Comparison of ENCODE assay signal across 8 cellular contexts in the genomic region with DNA sequence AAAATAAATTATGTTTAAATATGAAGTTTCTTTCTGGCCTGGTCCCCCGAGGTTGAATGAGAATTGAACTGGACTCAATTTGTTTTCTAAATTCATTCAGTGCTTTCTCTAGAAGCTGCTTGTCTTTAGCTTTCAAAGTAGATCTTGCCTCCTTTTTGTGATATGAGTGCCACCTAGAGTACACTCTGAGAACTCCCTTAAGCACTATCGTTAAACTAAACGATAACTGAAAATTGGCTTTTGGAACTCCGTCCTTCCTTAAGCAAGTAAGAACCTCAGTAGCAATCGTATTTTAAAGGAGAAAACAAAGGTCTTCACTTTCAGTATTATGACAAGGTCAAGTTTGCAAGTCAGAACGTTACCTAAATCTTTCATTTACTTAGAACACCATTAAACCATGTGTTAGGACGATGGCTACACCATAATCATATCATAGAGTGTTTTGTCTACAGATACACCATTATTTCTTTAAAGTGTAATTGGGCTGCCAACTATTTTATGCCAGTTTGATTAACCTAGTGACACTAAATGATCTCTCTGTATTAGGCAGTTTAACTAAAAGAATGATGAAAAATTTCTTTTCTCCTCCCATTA.
DNase-seq lines count a peak whose midpoint lies in the region; ATAC-seq and TF ChIP-seq lines count a peak whose summit lies in the region.

No MANE protein-coding gene starts in this region.

- H3K9me3 Mint-ChIP-seq in activated naive CD4-positive, alpha-beta T cell treated with anti-CD3 and anti-CD28 coated beads, Interleukin-2, amount 10 ng/mL, durations not matched to agents 7 days and 5 days = no peaks in the 10 kb centered on the region

- H4K8ac ChIP-seq in mesenchymal stem cell (ENCODE audit: low read length) = no peak overlapping the region

- CTCF ChIA-PET in PC-9 (lab: Charles Lee) = interaction anchor here (0.5 to 1.7 kb wide), 9 partner anchors 232 to 1149 kb away, joined by 3 to 15 read pairs (median 5); no protein-coding TSS in a partner anchor
- CTCF ChIA-PET in activated naive CD4-positive, alpha-beta T cell treated with anti-CD3 and anti-CD28 coated beads, Interleukin-2, amount 10 ng/mL, durations not matched to agents 7 days and 5 days (lab: Charles Lee) = interaction anchor here (0.6 to 6.0 kb wide), 21 partner anchors 10 to 883 kb away, joined by 3 to 49 read pairs (median 4); no protein-coding TSS in a partner anchor

- H2BK5ac ChIP-seq in mesenchymal stem cell (ENCODE audit: low read depth, low read length, poor library complexity, severe bottlenecking) = no peak overlapping the region

- H3K4me3 ChIP-seq in LNCaP clone FGC (ENCODE audit: low read depth, low read length) (no peak overlapping the region), PC-9 (no peak overlapping the region), mesenchymal stem cell (ENCODE audit: insufficient read depth in 1 of 2, low read depth in 1 of 2, low read length in 2 of 2) (no peak overlapping the region)

- 2% methylated on average over 5 of the region's 7 CpGs for WGBS in mesenchymal stem cell

- DNase-seq in GM03348 (ENCODE audit: low spot score) (peak; percentile 54), LNCaP clone FGC (ENCODE audit: low read depth) (peak; percentile 36), PC-9 (peak in 1 of 2 experiments; percentile 61), dedifferentiated amniotic fluid mesenchymal stem cell (ENCODE audit: extremely low spot score) (peak; percentile 80), mesenchymal stem cell (peak; percentile 56)
- no peak for DNase-seq in activated naive CD4-positive, alpha-beta T cell treated with anti-CD3 and anti-CD28 coated beads, Interleukin-2, amount 10 ng/mL, durations not matched to agents 7 days and 5 days

- H3K4me2 ChIP-seq in PC-9 (peak overlapping the region; percentile 46), mesenchymal stem cell (ENCODE audit: low read length, poor library complexity, severe bottlenecking) (no peak overlapping the region)

- no peak overlapping the region for H3K18ac ChIP-seq in mesenchymal stem cell (ENCODE audit: low read depth in 1 of 2, low read length in 2 of 2)

- BruUV-seq in PC-9 (replicated peaks; lab: Mats Ljungman, UMichigan) = no TSS peak

- H3K79me2 ChIP-seq in PC-9 (ENCODE audit: low read depth) = no peaks in the 10 kb centered on the region

- POLR2A ChIA-PET in PC-9 (lab: Charles Lee; ENCODE audit: unreplicated experiment) = interaction anchor here (0.6 kb wide), 1 partner anchor 335 kb away, joined by 4 read pairs; no protein-coding TSS in a partner anchor

- no peak overlapping the region for H2AK5ac ChIP-seq in mesenchymal stem cell (ENCODE audit: low read length, severe bottlenecking)

- ATAC-seq in GM21619 (IDR thresholded peaks at IDR 0.05; ENCODE audit: unreplicated experiment) (peak; percentile 74), GM19455 (IDR thresholded peaks at IDR 0.05; ENCODE audit: unreplicated experiment) (no peak)

- H3K36me3 ChIP-seq in PC-9 (ENCODE audit: low read depth) (no peaks in the 10 kb centered on the region), mesenchymal stem cell (ENCODE audit: control insufficient read depth in 1 of 2, insufficient read depth in 2 of 2, low read depth in 1 of 2, low read length in 2 of 2) (no peaks in the 10 kb centered on the region)

- H3K27me3 Mint-ChIP-seq in activated naive CD4-positive, alpha-beta T cell treated with anti-CD3 and anti-CD28 coated beads, Interleukin-2, amount 10 ng/mL, durations not matched to agents 7 days and 5 days = peaks cover 23% of the 10 kb centered on the region

- no peak overlapping the region for H3K4ac ChIP-seq in mesenchymal stem cell (ENCODE audit: low read depth in 1 of 2, low read length in 2 of 2)

- no peaks in the 10 kb centered on the region for H3K4me1 Mint-ChIP-seq in activated naive CD4-positive, alpha-beta T cell treated with anti-CD3 and anti-CD28 coated beads, Interleukin-2, amount 10 ng/mL, durations not matched to agents 7 days and 5 days

- no peak overlapping the region for H4K91ac ChIP-seq in mesenchymal stem cell (ENCODE audit: low read length)

- H3K36me3 Mint-ChIP-seq in activated naive CD4-positive, alpha-beta T cell treated with anti-CD3 and anti-CD28 coated beads, Interleukin-2, amount 10 ng/mL, durations not matched to agents 7 days and 5 days = no peaks in the 10 kb centered on the region

- H2BK15ac ChIP-seq in mesenchymal stem cell (ENCODE audit: low read depth, poor library complexity, severe bottlenecking) = no peak overlapping the region

- no peaks in the 10 kb centered on the region for H3F3A ChIP-seq in PC-9 (ENCODE audit: insufficient read depth, low read depth)

- H3K4me1 ChIP-seq in PC-9 (replicated peaks; ENCODE audit: insufficient read depth) (no peaks in the 10 kb centered on the region), mesenchymal stem cell (ENCODE audit: control insufficient read depth, insufficient read depth, low read depth, low read length) (no peaks in the 10 kb centered on the region)

- no peak overlapping the region for H2BK12ac ChIP-seq in mesenchymal stem cell (ENCODE audit: low read length in 2 of 2)

- H3K27ac ChIP-seq in PC-9 (no peak overlapping the region), mesenchymal stem cell (ENCODE audit: low read length, poor library complexity, severe bottlenecking) (no peak overlapping the region)

- no peak overlapping the region for H2BK120ac ChIP-seq in mesenchymal stem cell (ENCODE audit: low read depth, low read length)

- intact Hi-C loops in PC-9 (cut with micrococcal nuclease; ENCODE audit: unreplicated experiment) = loop anchor here (1.0 to 10.0 kb wide), 6 partner anchors 202 to 1500 kb away; no protein-coding TSS in a partner anchor

- H3K9me3 ChIP-seq in PC-9 (ENCODE audit: insufficient read depth, low read depth) = no peaks in the 10 kb centered on the region
- H3K9me3 ChIP-seq in mesenchymal stem cell (ENCODE audit: control insufficient read depth, low read length) = no peaks in the 10 kb centered on the region

- no peak overlapping the region for H3K27ac Mint-ChIP-seq in activated naive CD4-positive, alpha-beta T cell treated with anti-CD3 and anti-CD28 coated beads, Interleukin-2, amount 10 ng/mL, durations not matched to agents 7 days and 5 days

- H2AFZ ChIP-seq in PC-9 (peak overlapping the region; percentile 50; the same call in 1 of the 2 replicates), mesenchymal stem cell (ENCODE audit: low read depth, low read length) (no peak overlapping the region)

- H3K79me1 ChIP-seq in mesenchymal stem cell (replicated peaks; ENCODE audit: low read length, poor library complexity, severe bottlenecking) = no peaks in the 10 kb centered on the region

- TF ChIP-seq CTCF in LNCaP clone FGC (IDR thresholded peaks at IDR 0.05; ENCODE audit: control insufficient read depth, extremely low read depth, insufficient read depth) (peak; percentile 84), PC-9 (conservative IDR thresholded peaks at IDR 0.05) (peak; percentile 96)

- H3K9me2 ChIP-seq in PC-9 (ENCODE audit: insufficient read depth) = peaks cover 3% of the 10 kb centered on the region; the same call in 1 of the 2 replicates

- no peaks in the 10 kb centered on the region for H4K20me1 ChIP-seq in PC-9 (ENCODE audit: insufficient read depth)

- no peak overlapping the region for H3K14ac ChIP-seq in mesenchymal stem cell (ENCODE audit: low read length in 2 of 2)

- no peak overlapping the region for H3K9ac ChIP-seq in mesenchymal stem cell (ENCODE audit: low read length)

- no peaks in the 10 kb centered on the region for H3K27me3 ChIP-seq in PC-9 (ENCODE audit: insufficient read depth, low read depth)
- peaks cover 0 to 35% of the 10 kb centered on the region in 2 experiments for H3K27me3 ChIP-seq in mesenchymal stem cell (ENCODE audit: control insufficient read depth in 1 of 2, insufficient read depth in 1 of 2, low read length in 2 of 2)

- no peak overlapping the region for H3K4me3 Mint-ChIP-seq in activated naive CD4-positive, alpha-beta T cell treated with anti-CD3 and anti-CD28 coated beads, Interleukin-2, amount 10 ng/mL, durations not matched to agents 7 days and 5 days

- H3K23ac ChIP-seq in mesenchymal stem cell (ENCODE audit: low read length in 2 of 2) = no peak overlapping the region
